36 cellular contexts compared by ENCODE assay signal in the genomic region with DNA sequence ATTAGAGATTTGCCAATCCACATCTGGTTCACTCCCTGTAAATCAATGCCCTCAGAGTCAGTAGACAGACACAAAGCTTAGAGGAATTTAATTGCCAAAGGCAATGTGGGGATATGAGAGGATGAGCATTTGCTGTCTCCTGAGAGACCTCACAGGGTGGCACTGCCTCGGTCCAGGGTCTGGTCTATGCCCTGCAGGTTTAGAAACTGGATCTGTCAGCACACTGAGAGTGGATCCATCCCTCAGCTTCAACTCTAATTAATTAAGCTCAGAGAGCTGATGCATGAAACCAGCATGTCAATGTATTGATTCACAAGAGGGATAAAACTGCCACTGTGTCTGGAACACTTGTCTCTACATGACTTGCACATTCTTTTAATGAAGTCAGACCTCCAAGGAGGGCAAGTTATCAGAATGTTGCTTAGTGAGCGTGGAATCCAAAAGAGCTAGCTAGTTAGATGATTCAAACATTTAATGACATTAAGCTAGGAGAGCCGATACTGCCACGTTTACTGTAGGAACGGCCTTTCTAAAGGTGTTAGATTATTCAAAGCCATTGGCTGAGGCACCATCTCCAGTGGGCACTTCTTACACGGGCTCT. TPM values are rescaled to one million over a fixed set of nuclear protein-coding genes. Genes with fewer than 3 reads are reported as not detected.
A peak's percentile ranks its signal among the peaks of the same experiment; 100 is the strongest.
DNase-seq lines count a peak whose midpoint lies in the region; ATAC-seq, FAIRE-seq and TF ChIP-seq lines count a peak whose summit lies in the region.
"Had no signal": no experiment of that assay in that cellular context is flagged by ENCODE, and none has a peak within 500 bp of the region (broad histone marks: within the 10 kb centered on the region; RNA-seq: fewer than 3 reads in every experiment).

No MANE protein-coding gene starts in this region.

- no peak overlapping the region for H3K14ac ChIP-seq in IMR-90 (replicated peaks; ENCODE audit: low read depth, low read length)

- no peak overlapping the region for H2AK9ac ChIP-seq in IMR-90 (replicated peaks; ENCODE audit: low read depth, low read length, poor library complexity)

- H2AK5ac ChIP-seq in IMR-90 (ENCODE audit: low read depth, low read length): no peak overlapping the region

- H4K20me1 ChIP-seq in IMR-90 (ENCODE audit: insufficient read depth, low read length): no peaks in the 10 kb centered on the region
- no peaks in the 10 kb centered on the region for H4K20me1 ChIP-seq in astrocyte (ENCODE audit: insufficient read depth, low read length)
- H4K20me1 ChIP-seq in Karpas-422 (ENCODE audit: insufficient read depth, low read depth, low read length): no peaks in the 10 kb centered on the region

- no peak for TF ChIP-seq CTCF in IMR-90 (conservative IDR thresholded peaks at IDR 0.05; ENCODE audit: low read depth, low read length)
- TF ChIP-seq CTCF in astrocyte (IDR thresholded peaks at IDR 0.05; ENCODE audit: insufficient read depth, low read depth, low read length): no peak
- TF ChIP-seq CTCF in kidney (IDR thresholded peaks at IDR 0.05; ENCODE audit: borderline replicate concordance, extremely low read depth, insufficient read depth): no peak

- intact Hi-C loops in IMR-90 (cut with micrococcal nuclease) (no loop called here), kidney (cut with DNase I) (no loop called here)

- H3K79me2 ChIP-seq in astrocyte (ENCODE audit: insufficient read depth, low read length) (no peaks in the 10 kb centered on the region), Karpas-422 (ENCODE audit: low read length) (no peaks in the 10 kb centered on the region)

- H3K4me2 ChIP-seq in IMR-90 (ENCODE audit: low read depth, low read length) (no peak overlapping the region), astrocyte (ENCODE audit: low read length) (no peak overlapping the region), Karpas-422 (ENCODE audit: low read depth, low read length, poor library complexity, severe bottlenecking) (no peak overlapping the region)

- H2BK15ac ChIP-seq in IMR-90 (ENCODE audit: low read depth, low read length): no peak overlapping the region

- no peaks in the 10 kb centered on the region; the same call in 1 of the 2 replicates for H3K36me3 ChIP-seq in IMR-90 (ENCODE audit: control insufficient read depth, insufficient read depth, low read length)
- no peaks in the 10 kb centered on the region for H3K36me3 ChIP-seq in astrocyte (ENCODE audit: insufficient read depth, low read length)
- no peaks in the 10 kb centered on the region for H3K36me3 ChIP-seq in kidney (ENCODE audit: control insufficient read depth in 1 of 2, insufficient read depth in 2 of 2, low read length in 2 of 2)
- no peaks in the 10 kb centered on the region; the same call in 1 of the 2 replicates for H3K36me3 ChIP-seq in SJCRH30
- no peaks in the 10 kb centered on the region for H3K36me3 ChIP-seq in Karpas-422 (ENCODE audit: insufficient read depth, low read length)
- H3K36me3 ChIP-seq: esophagus muscularis mucosa, heart right ventricle, ovary had no signal

- 76% methylated on average over 4 of the region's 6 CpGs; no CpG with 5 or more reads in 1 of the 2 experiments for WGBS in IMR-90 (ENCODE audit: extremely low coverage in 2 of 2, insufficient read length in 1 of 2), 2 experiments

- H3K9ac ChIP-seq in IMR-90 (ENCODE audit: low read depth, low read length) (no peak overlapping the region), astrocyte (ENCODE audit: low read length) (no peak overlapping the region), kidney (ENCODE audit: low read length in 2 of 2) (no peak overlapping the region), Karpas-422 (ENCODE audit: low read length) (no peak overlapping the region)

- FAIRE-seq in astrocyte (lab: Jason Lieb, UNC) (no peak), kidney (lab: Jason Lieb, UNC) (no peak)
- FAIRE-seq: GM19239, H1 had no signal

- no peak overlapping the region for H2BK120ac ChIP-seq in IMR-90 (ENCODE audit: low read depth, low read length)

- peaks cover 7% of the 10 kb centered on the region for H3K4me1 Mint-ChIP-seq in astrocyte (ENCODE audit: low read depth, unreplicated experiment)
- H3K4me1 Mint-ChIP-seq: activated naive CD8-positive, alpha-beta T cell treated with anti-CD3 and anti-CD28 coated beads for 36 hours; central memory CD8-positive, alpha-beta T cell; neural crest cell had no signal

- H3K36me3 Mint-ChIP-seq in astrocyte (ENCODE audit: low read depth, unreplicated experiment): peaks cover 4% of the 10 kb centered on the region

- H3K56ac ChIP-seq in IMR-90 (ENCODE audit: extremely low read depth, insufficient read depth, low read length): no peak overlapping the region

- no peak overlapping the region for H3K4ac ChIP-seq in IMR-90 (ENCODE audit: low read depth, low read length)

- no peaks in the 10 kb centered on the region for H3K9me3 Mint-ChIP-seq in astrocyte (ENCODE audit: unreplicated experiment)
- H3K9me3 Mint-ChIP-seq: activated T-cell treated with anti-CD3 and anti-CD28 coated beads, Interleukin-2, amount 50 U/mL, for 24 hours; central memory CD8-positive, alpha-beta T cell; endodermal cell; neural crest cell had no signal

- CTCF ChIA-PET in IMR-90 (lab: Yijun Ruan, JAX): no interaction called here

- H3K27me3 ChIP-seq in IMR-90 (ENCODE audit: control insufficient read depth, insufficient read depth, low read length): no peaks in the 10 kb centered on the region
- H3K27me3 ChIP-seq in astrocyte (ENCODE audit: insufficient read depth, low read length): no peaks in the 10 kb centered on the region
- no peaks in the 10 kb centered on the region for H3K27me3 ChIP-seq in SJCRH30
- H3K27me3 ChIP-seq in Karpas-422 (ENCODE audit: low read length): 0 out of 2 replicates have a peak, but pooled peaks cover 2% of the 10 kb centered on the region
- H3K27me3 ChIP-seq: esophagus muscularis mucosa, ovary, tibial artery had no signal

- no peaks in the 10 kb centered on the region for H3K27me3 Mint-ChIP-seq in astrocyte (ENCODE audit: low read depth, unreplicated experiment)
- H3K27me3 Mint-ChIP-seq: activated naive CD8-positive, alpha-beta T cell treated with anti-CD3 and anti-CD28 coated beads for 36 hours had no signal

- H3K9me2 ChIP-seq in Karpas-422 (replicated peaks; ENCODE audit: insufficient read depth, low read length): no peaks in the 10 kb centered on the region

- no peak overlapping the region for H4K5ac ChIP-seq in IMR-90 (ENCODE audit: low read depth, low read length)

- no peak overlapping the region for H4K8ac ChIP-seq in IMR-90 (ENCODE audit: low read depth in 2 of 2, low read length in 2 of 2)

- H3K9me1 ChIP-seq in IMR-90 (ENCODE audit: insufficient read depth, low read length): no peaks in the 10 kb centered on the region

- in situ Hi-C loops in Caki2 (cut with HindIII; ENCODE audit: low pct_unique_long_range_greater_than_20kb, low sequenced_read_pairs): no loop called here
- in situ Hi-C loops in IMR-90 (cut with MboI; ENCODE audit: low sequenced_read_pairs): no loop called here

- no peak overlapping the region for H2BK5ac ChIP-seq in IMR-90 (ENCODE audit: low read depth, low read length, poor library complexity, severe bottlenecking)

- H3K4me3 Mint-ChIP-seq in astrocyte (ENCODE audit: unreplicated experiment): no peak overlapping the region
- H3K4me3 Mint-ChIP-seq: activated naive CD8-positive, alpha-beta T cell treated with anti-CD3 and anti-CD28 coated beads for 36 hours; activated T-cell treated with anti-CD3 and anti-CD28 coated beads, Interleukin-2, amount 50 U/mL, for 24 hours; CD4-positive, CD25-positive, alpha-beta regulatory T cell; central memory CD8-positive, alpha-beta T cell; endodermal cell; neural crest cell had no signal

- TF ChIP-seq RAD21 in IMR-90 (IDR thresholded peaks at IDR 0.05; ENCODE audit: low read length): no peak

- H2AFZ ChIP-seq in IMR-90 (replicated peaks; ENCODE audit: low read length, poor library complexity) (no peak overlapping the region), astrocyte (ENCODE audit: low read depth, low read length) (no peak overlapping the region), Karpas-422 (ENCODE audit: low read length) (no peak overlapping the region)

- DNase-seq in Caki2 (ENCODE audit: low read depth) (peak; percentile 78), IMR-90 (no peak), astrocyte (ENCODE audit: low read depth) (peak; percentile 46), kidney glomerular epithelial cell (lab: John Stamatoyannopoulos, UW) (peak; percentile 62), kidney (no peak), SJCRH30 (no peak), Karpas-422 (no peak)
- no peak for DNase-seq in central memory CD4-positive, alpha-beta T cell
- DNase-seq: activated CD4-positive, alpha-beta T cell treated with anti-CD3 and anti-CD28 coated beads, Interleukin-2, amount 50 U/mL, for 1 hour; activated CD4-positive, CD25-positive, alpha-beta regulatory T cell; activated effector memory CD4-positive, alpha-beta T cell treated with anti-CD3 and anti-CD28 coated beads, Interleukin-2, amount 50 U/mL, for 16 hours; activated naive CD8-positive, alpha-beta T cell treated with anti-CD3 and anti-CD28 coated beads for 36 hours; activated T-cell treated with anti-CD3 and anti-CD28 coated beads, Interleukin-2, amount 50 U/mL, for 24 hours; AML-193; aorta; CD4-positive, CD25-positive, alpha-beta regulatory T cell; endodermal cell; foreskin melanocyte; heart right ventricle; left cardiac atrium; NCI-H146; NCI-H2107; NCI-H345; ovary; right cardiac atrium; RPMI8226; stimulated activated CD4-positive, alpha-beta T cell treated with anti-CD3 and anti-CD28 coated beads, Interleukin-2, amount 100 ng/mL, for 48 hours; T-helper 1 cell; tibial artery had no signal

- no peak for ATAC-seq in IMR-90 (ENCODE audit: low read depth)
- ATAC-seq: heart right ventricle, left cardiac atrium, right cardiac atrium had no signal

- dilution Hi-C loops in IMR-90 (cut with HindIII; ENCODE audit: low sequenced_read_pairs, unreplicated experiment): no loop called here

- no peak overlapping the region for H3K23ac ChIP-seq in IMR-90 (ENCODE audit: low read depth, low read length)

- POLR2A ChIA-PET in IMR-90 (lab: Charles Lee; ENCODE audit: unreplicated experiment): no interaction called here

- BruUV-seq in IMR-90 (replicated peaks; lab: Mats Ljungman, UMichigan): no TSS peak

- H3K27ac Mint-ChIP-seq in astrocyte (ENCODE audit: unreplicated experiment): peak overlapping the region; percentile 64
- H3K27ac Mint-ChIP-seq: activated naive CD8-positive, alpha-beta T cell treated with anti-CD3 and anti-CD28 coated beads for 36 hours; activated T-cell treated with anti-CD3 and anti-CD28 coated beads, Interleukin-2, amount 50 U/mL, for 24 hours; CD4-positive, CD25-positive, alpha-beta regulatory T cell; endodermal cell had no signal

- H2BK20ac ChIP-seq in IMR-90 (ENCODE audit: low read depth, low read length): no peak overlapping the region

- no peak for TF ChIP-seq POLR2A in IMR-90 (IDR thresholded peaks at IDR 0.05; ENCODE audit: low read depth, low read length)

- peaks cover 2% of the 10 kb centered on the region; the same call in 1 of the 2 replicates for H3K4me1 ChIP-seq in IMR-90 (ENCODE audit: control insufficient read depth, insufficient read depth, low read length)
- no peaks in the 10 kb centered on the region for H3K4me1 ChIP-seq in astrocyte (ENCODE audit: insufficient read depth, low read length)
- no peaks in the 10 kb centered on the region for H3K4me1 ChIP-seq in kidney (ENCODE audit: control insufficient read depth in 1 of 2, insufficient read depth in 1 of 2, low read depth in 1 of 2, low read length in 2 of 2)
- H3K4me1 ChIP-seq in SJCRH30: peaks cover 5% of the 10 kb centered on the region; the same call in 1 of the 2 replicates
- H3K4me1 ChIP-seq in Karpas-422 (ENCODE audit: low read length): no peaks in the 10 kb centered on the region
- H3K4me1 ChIP-seq: esophagus muscularis mucosa, heart right ventricle, tibial artery had no signal

- no peaks in the 10 kb centered on the region for H3K9me3 ChIP-seq in IMR-90 (ENCODE audit: control insufficient read depth, insufficient read depth, low read length)
- H3K9me3 ChIP-seq in astrocyte (ENCODE audit: insufficient read depth, low read depth, low read length): no peaks in the 10 kb centered on the region
- no peaks in the 10 kb centered on the region for H3K9me3 ChIP-seq in kidney (ENCODE audit: control insufficient read depth in 1 of 2, low read length in 2 of 2)
- no peaks in the 10 kb centered on the region for H3K9me3 ChIP-seq in SJCRH30 (replicated peaks)
- H3K9me3 ChIP-seq in Karpas-422 (ENCODE audit: low read length): no peaks in the 10 kb centered on the region
- H3K9me3 ChIP-seq: esophagus muscularis mucosa, heart right ventricle, ovary had no signal

- H3K4me3 ChIP-seq in IMR-90 (ENCODE audit: insufficient read depth, low read depth, low read length) (no peak overlapping the region), astrocyte (ENCODE audit: insufficient read depth, low read depth, low read length) (no peak overlapping the region), kidney (ENCODE audit: low read length in 2 of 2) (no peak overlapping the region), SJCRH30 (no peak overlapping the region), Karpas-422 (ENCODE audit: low read length) (no peak overlapping the region)
- H3K4me3 ChIP-seq: esophagus muscularis mucosa, heart right ventricle, ovary, SK-N-MC, tibial artery had no signal

- peaks cover 0 to 4% of the 10 kb centered on the region in 2 experiments; a peak in 1 of 4 replicates for H3K79me1 ChIP-seq in IMR-90 (ENCODE audit: low read depth in 1 of 2, low read length in 2 of 2)

- H3K27ac ChIP-seq in IMR-90 (ENCODE audit: insufficient read depth, low read length) (no peak overlapping the region), astrocyte (ENCODE audit: low read depth, low read length) (no peak overlapping the region), kidney (ENCODE audit: low read depth in 2 of 2, low read length in 2 of 2) (no peak overlapping the region), SJCRH30 (no peak overlapping the region), Karpas-422 (ENCODE audit: low read length) (no peak overlapping the region)
- H3K27ac ChIP-seq: esophagus muscularis mucosa, heart right ventricle, HL-60, ovary, SK-N-MC, tibial artery had no signal

- H3K18ac ChIP-seq in IMR-90 (ENCODE audit: low read depth, low read length): no peak overlapping the region

- no peak overlapping the region for H4K91ac ChIP-seq in IMR-90 (ENCODE audit: insufficient read depth, low read depth, low read length)

RNA-seq across cellular contexts. Expression of gene POLE4, which starts 22.5 kb away (rescaled TPM):
- 66.6 and 68.5 TPM in 2 replicates for total RNA-seq in Caki2 (2014; rRNA removed; shearing (Covaris generic); ENCODE audit: low replicate concordance)
- total RNA-seq in IMR-90 (2012; rRNA removed): 9.0 and 16.7 TPM in 2 replicates
- polyA plus RNA-seq in IMR-90 (2012; rRNA removed): 23.9 and 31.2 TPM in 2 replicates
- polyA plus RNA-seq in IMR-90 (2012; cell fraction: cytosol; rRNA removed): 30.6 and 56.2 TPM in 2 replicates
- polyA plus RNA-seq in IMR-90 (2012; cell fraction: nucleus; rRNA removed; ENCODE audit: low replicate concordance): 8.1 and 15.7 TPM in 2 replicates
- total RNA-seq in astrocyte: 45.6 and 57.2 TPM in 2 replicates
- total RNA-seq in kidney: 54.3 TPM
- 122 TPM for polyA plus RNA-seq in kidney (ENCODE audit: insufficient read depth, low read depth, low replicate concordance)
- 67.0 and 74.5 TPM in 2 replicates for total RNA-seq in SJCRH30 (2014; rRNA removed; shearing (Covaris generic))
- 72.9 and 77.6 TPM in 2 replicates for total RNA-seq in Karpas-422 (2014; rRNA removed; shearing (Covaris generic); ENCODE audit: low replicate concordance)

Comparison
In these comparisons a context has a peak if more than half of its experiments do, and no peak if none do; other contexts are left out.
1. DNase-seq: peak in Caki2 (single experiment), astrocyte (single experiment) and kidney glomerular epithelial cell (single experiment); none in IMR-90 (single experiment), kidney (single experiment), central memory CD4-positive, alpha-beta T cell (single experiment), SJCRH30 (0 of 2) and Karpas-422 (single experiment).